22 cellular contexts compared by ENCODE assay signal in the genomic region with DNA sequence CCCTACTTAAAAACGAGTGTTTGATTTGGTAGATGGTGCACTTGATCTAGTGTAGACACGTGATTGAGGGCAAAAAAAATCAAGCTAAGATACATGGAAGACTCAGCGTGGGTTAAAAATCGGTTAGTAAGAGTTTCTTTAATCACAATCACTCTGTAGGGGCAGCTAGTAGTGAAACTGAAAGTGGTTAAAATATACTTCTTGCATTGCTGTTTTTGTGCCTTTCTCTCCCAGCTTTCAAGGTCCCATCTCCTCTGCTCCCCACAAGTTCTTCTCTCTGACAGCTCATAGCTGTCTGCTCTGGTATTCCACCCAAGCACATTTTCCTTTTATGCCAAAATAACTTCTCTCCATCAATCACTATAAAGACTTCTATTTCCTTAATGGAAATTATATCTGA. TPM values are rescaled to one million over a fixed set of nuclear protein-coding genes. Genes with fewer than 3 reads are reported as not detected.
A peak's percentile ranks its signal among the peaks of the same experiment; 100 is the strongest.
DNase-seq lines count a peak whose midpoint lies in the region; ATAC-seq and TF ChIP-seq lines count a peak whose summit lies in the region.
"Had no signal": no experiment of that assay in that cellular context is flagged by ENCODE, and none has a peak within 500 bp of the region (broad histone marks: within the 10 kb centered on the region; RNA-seq: fewer than 3 reads in every experiment).

No MANE protein-coding gene starts in this region.

- H2BK15ac ChIP-seq in H9 (ENCODE audit: low read depth, low read length) = no peak overlapping the region

- CTCF ChIA-PET in Calu3 (lab: Charles Lee) = no interaction called here

- H3K9me3 ChIP-seq in Peyer's patch = no peaks in the 10 kb centered on the region
- no peaks in the 10 kb centered on the region for H3K9me3 ChIP-seq in H9 (ENCODE audit: control insufficient read depth, low read depth, low read length)
- H3K9me3 ChIP-seq: ovary had no signal

- H3K4me1 Mint-ChIP-seq in Calu3 (ENCODE audit: low read depth, unreplicated experiment) = peaks cover 8% of the 10 kb centered on the region
- H3K4me1 Mint-ChIP-seq in natural killer cell = peaks cover 8% of the 10 kb centered on the region in 2 donors
- no peaks in the 10 kb centered on the region for H3K4me1 Mint-ChIP-seq in H9
- H3K4me1 Mint-ChIP-seq: endodermal cell had no signal

- H3K4me3 ChIP-seq in choroid plexus epithelial cell (ENCODE audit: low read depth, low read length) = no peak overlapping the region
- H3K4me3 ChIP-seq in Peyer's patch = no peak overlapping the region
- H3K4me3 ChIP-seq: ovary had no signal

- no peaks in the 10 kb centered on the region for H3K79me1 ChIP-seq in H9 (ENCODE audit: insufficient read depth, low read depth, low read length, poor library complexity, severe bottlenecking)

- H3K56ac ChIP-seq in H9 (ENCODE audit: insufficient read length, low read depth, low read length) = no peak overlapping the region

- no CpG with 5 or more reads among the region's 4 CpGs for WGBS in H9 (ENCODE audit: extremely low coverage, insufficient read length, low lambda C conversion rate)

- H4K8ac ChIP-seq in H9 (replicated peaks; ENCODE audit: insufficient read length, low read depth, low read length) = no peak overlapping the region

- H3K4me3 Mint-ChIP-seq in Calu3 (ENCODE audit: low read depth, unreplicated experiment) (no peak overlapping the region), natural killer cell (peak overlapping the region; percentile 63), H9 (no peak overlapping the region)
- H3K4me3 Mint-ChIP-seq: activated CD8-positive, alpha-beta T cell treated with anti-CD3 and anti-CD28 coated beads for 36 hours; endodermal cell had no signal

- H3K9me3 Mint-ChIP-seq in Calu3 (ENCODE audit: low read depth, unreplicated experiment) (no peaks in the 10 kb centered on the region), natural killer cell (no peaks in the 10 kb centered on the region), H9 (no peaks in the 10 kb centered on the region)
- H3K9me3 Mint-ChIP-seq: activated CD8-positive, alpha-beta T cell treated with anti-CD3 and anti-CD28 coated beads for 36 hours; endodermal cell had no signal

- BruUV-seq in Calu3 (replicated peaks; lab: Mats Ljungman, UMichigan) = no TSS peak

- no peak overlapping the region for H3K14ac ChIP-seq in H9 (ENCODE audit: insufficient read depth, low read length)

- H3K27me3 ChIP-seq in Peyer's patch = no peaks in the 10 kb centered on the region
- no peaks in the 10 kb centered on the region for H3K27me3 ChIP-seq in H9 (ENCODE audit: insufficient read depth, low read length)
- H3K27me3 ChIP-seq: ovary had no signal

- H3K23me2 ChIP-seq in H9 (ENCODE audit: insufficient read length, low read depth, low read length, poor library complexity, severe bottlenecking) = no peaks in the 10 kb centered on the region

- H3K79me2 ChIP-seq in H9 (ENCODE audit: insufficient read depth, low read length) = no peaks in the 10 kb centered on the region

- H3K36me3 Mint-ChIP-seq in Calu3 (ENCODE audit: insufficient read depth, unreplicated experiment) (no peaks in the 10 kb centered on the region), natural killer cell (no peaks in the 10 kb centered on the region), H9 (ENCODE audit: insufficient read depth in 1 of 3, low read depth in 3 of 3) (no peaks in the 10 kb centered on the region)

- TF ChIP-seq POLR2A in Peyer's patch (IDR thresholded peaks at IDR 0.05) = no peak

- no peak overlapping the region for H4K5ac ChIP-seq in H9 (ENCODE audit: insufficient read length, low read depth, low read length)

- H2BK5ac ChIP-seq in H9 (ENCODE audit: insufficient read length, low read length) = no peak overlapping the region

- H4K91ac ChIP-seq in H9 (ENCODE audit: insufficient read length, low read depth, low read length) = no peak overlapping the region

- H3K9ac ChIP-seq in H9 (ENCODE audit: extremely low read depth, insufficient read length, low read length) = no peak overlapping the region

- H3K27ac Mint-ChIP-seq in Calu3 (ENCODE audit: unreplicated experiment) = peak overlapping the region; percentile 36
- H3K27ac Mint-ChIP-seq in natural killer cell = peak overlapping the region; percentile 6 to 53
- no peak overlapping the region for H3K27ac Mint-ChIP-seq in H9
- H3K27ac Mint-ChIP-seq: activated CD8-positive, alpha-beta T cell treated with anti-CD3 and anti-CD28 coated beads for 36 hours; endodermal cell had no signal

- no peak overlapping the region for H3T11ph ChIP-seq in H9 (ENCODE audit: low read length)

- H4K20me1 ChIP-seq in H9 (ENCODE audit: control insufficient read depth, insufficient read depth, insufficient read length) = no peaks in the 10 kb centered on the region

- no peak overlapping the region for H3K27ac ChIP-seq in Peyer's patch
- H3K27ac ChIP-seq in H9 (ENCODE audit: insufficient read length, low read depth, low read length) = no peak overlapping the region
- H3K27ac ChIP-seq: ovary, VCaP had no signal

- H3K27me3 Mint-ChIP-seq in Calu3 (ENCODE audit: unreplicated experiment) = no peaks in the 10 kb centered on the region
- H3K27me3 Mint-ChIP-seq in natural killer cell (ENCODE audit: low read depth in 2 of 2) = no peaks in the 10 kb centered on the region
- H3K27me3 Mint-ChIP-seq in H9 (ENCODE audit: low read depth) = no peaks in the 10 kb centered on the region
- H3K27me3 Mint-ChIP-seq: activated CD8-positive, alpha-beta T cell treated with anti-CD3 and anti-CD28 coated beads for 36 hours had no signal

- H2BK20ac ChIP-seq in H9 (ENCODE audit: low read depth, low read length, poor library complexity, severe bottlenecking) = no peak overlapping the region

- no peak overlapping the region for H2BK120ac ChIP-seq in H9 (ENCODE audit: low read depth, low read length, poor library complexity, severe bottlenecking)

- intact Hi-C loops in Calu3 (cut with micrococcal nuclease; ENCODE audit: unreplicated experiment) (no loop called here), natural killer cell (cut with micrococcal nuclease) (no loop called here), Right ventricle myocardium inferior (cut with DNase I) (no loop called here)

- DNase-seq in Calu3 (no peak), MV-4-11 (lab: John Stamatoyannopoulos, UW) (peak; percentile 15), choroid plexus epithelial cell (ENCODE audit: low read depth) (peak; percentile 23), natural killer cell (no peak), Peyer's patch (no peak), H9 (no peak), Right ventricle myocardium inferior (ENCODE audit: missing footprints) (no peak)
- DNase-seq: activated CD8-positive, alpha-beta T cell treated with anti-CD3 and anti-CD28 coated beads for 36 hours; central memory CD4-positive, alpha-beta T cell; COR-L47; endodermal cell; hippocampal formation; kidney glomerular epithelial cell; NCI-H1092; ovary; stimulated activated CD4-positive, alpha-beta T cell treated with anti-CD3 and anti-CD28 coated beads, Interleukin-2, amount 100 ng/mL, for 48 hours had no signal

- no peak overlapping the region for H3K23ac ChIP-seq in H9 (ENCODE audit: insufficient read length, low read depth, low read length)

- H3K4ac ChIP-seq in H9 (ENCODE audit: low read depth, low read length) = no peak overlapping the region

- no peak overlapping the region for H3K4me2 ChIP-seq in H9 (ENCODE audit: insufficient read depth, insufficient read length, low read length)

- TF ChIP-seq CTCF in Calu3 (IDR thresholded peaks at IDR 0.05; ENCODE audit: unreplicated experiment) (no peak), choroid plexus epithelial cell (conservative IDR thresholded peaks at IDR 0.05; ENCODE audit: low read depth, low read length) (no peak), natural killer cell (IDR thresholded peaks at IDR 0.05) (no peak), Peyer's patch (IDR thresholded peaks at IDR 0.05) (no peak), H9 (conservative IDR thresholded peaks at IDR 0.05) (no peak)

- no peaks in the 10 kb centered on the region for H3K4me1 ChIP-seq in Peyer's patch
- no peaks in the 10 kb centered on the region for H3K4me1 ChIP-seq in H9 (ENCODE audit: insufficient read depth, low read length)

- H2AK5ac ChIP-seq in H9 (ENCODE audit: insufficient read length, low read length) = no peak overlapping the region

- H3K18ac ChIP-seq in H9 (ENCODE audit: insufficient read length, low read depth, low read length) = no peak overlapping the region

- H3K36me3 ChIP-seq in Peyer's patch = no peaks in the 10 kb centered on the region
- H3K36me3 ChIP-seq: ovary had no signal

- ATAC-seq in natural killer cell = peak in 1 of 3 donors; percentile 53
- ATAC-seq in HG03342 (IDR thresholded peaks at IDR 0.05; ENCODE audit: unreplicated experiment) = no peak
- no peak for ATAC-seq in Right ventricle myocardium inferior
- ATAC-seq: activated CD8-positive, alpha-beta T cell treated with anti-CD3 and anti-CD28 coated beads for 36 hours; HepG2; Panc1 had no signal

- no peak overlapping the region for H2BK12ac ChIP-seq in H9 (ENCODE audit: insufficient read length, low read depth, low read length)

- no peak overlapping the region for H2AFZ ChIP-seq in H9 (ENCODE audit: low read length)

RNA-seq across cellular contexts. Expression of gene DAOA, which starts 20.1 kb away (rescaled TPM):
- total RNA-seq in Calu3 (2022) = not detected in 2 replicates
- not detected for total RNA-seq in natural killer cell
- total RNA-seq in Peyer's patch = not detected
- total RNA-seq in H9 (2021) = not detected in 2 replicates
- total RNA-seq in Right ventricle myocardium inferior = not detected
- total RNA-seq: activated CD8-positive, alpha-beta T cell treated with anti-CD3 and anti-CD28 coated beads for 36 hours; endodermal cell; HepG2; ovary; skeletal muscle tissue; temporal lobe had no signal

Comparison
In these comparisons a context has a peak if more than half of its experiments do, and no peak if none do; other contexts are left out.
1. DNase-seq: peak in MV-4-11 (single experiment) and choroid plexus epithelial cell (single experiment); none in Calu3 (single experiment), natural killer cell (single experiment), Peyer's patch (0 of 3), H9 (single experiment) and Right ventricle myocardium inferior (single experiment).
2. H3K27ac Mint-ChIP-seq: peak in Calu3 (single experiment) and natural killer cell (2 of 2); none in H9 (0 of 3).